Comparison of ENCODE assay signal across 2 cellular contexts in the genomic region with DNA sequence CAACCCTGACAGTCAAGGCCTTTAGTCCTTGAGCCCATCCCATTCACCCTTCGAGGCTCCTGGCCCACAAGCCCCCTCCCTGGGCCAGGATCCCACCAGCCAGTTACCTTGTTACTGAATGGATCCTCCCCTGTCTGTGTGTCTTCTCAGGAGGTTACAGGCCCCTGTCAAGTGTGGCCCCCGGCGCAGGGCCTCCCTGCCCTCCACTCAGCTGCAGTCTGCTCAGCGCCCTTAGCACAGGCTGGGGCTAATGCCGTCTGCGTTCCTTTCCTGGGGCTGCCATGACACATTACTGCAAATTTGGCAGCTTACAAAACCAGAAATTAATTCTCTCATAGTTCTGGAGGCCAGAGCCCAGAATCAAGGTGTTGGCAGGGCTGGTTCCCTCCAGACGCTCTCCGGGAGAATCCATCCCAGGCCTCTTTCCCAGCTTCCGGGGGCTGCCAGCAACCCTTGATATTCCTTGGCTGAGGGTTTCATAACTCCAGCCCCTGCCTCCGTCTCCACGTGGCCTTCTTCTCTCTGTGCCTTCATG.
TF ChIP-seq lines count a peak whose summit lies in the region.

No MANE protein-coding gene starts in this region.

TF ChIP-seq in GM23338, 12 proteins besides CTCF, POLR2A, EP300 and RAD21:
- TF ChIP-seq EZH2phosphoT487 (IDR thresholded peaks at IDR 0.05; ENCODE audit: unreplicated experiment): no peak
- TF ChIP-seq EZH2 (IDR thresholded peaks at IDR 0.05; ENCODE audit: low read depth, unreplicated experiment): no peak
- no peak for TF ChIP-seq ZNF331 (CRISPR knock-in tag; IDR thresholded peaks at IDR 0.05; ENCODE audit: low read depth)
- no peak for TF ChIP-seq NANOG (IDR thresholded peaks at IDR 0.05; ENCODE audit: borderline replicate concordance)
- no peak for TF ChIP-seq STAT1 (IDR thresholded peaks at IDR 0.05; ENCODE audit: unreplicated experiment)
- TF ChIP-seq REST (IDR thresholded peaks at IDR 0.05; ENCODE audit: unreplicated experiment): no peak
- TF ChIP-seq, protein P1, sequence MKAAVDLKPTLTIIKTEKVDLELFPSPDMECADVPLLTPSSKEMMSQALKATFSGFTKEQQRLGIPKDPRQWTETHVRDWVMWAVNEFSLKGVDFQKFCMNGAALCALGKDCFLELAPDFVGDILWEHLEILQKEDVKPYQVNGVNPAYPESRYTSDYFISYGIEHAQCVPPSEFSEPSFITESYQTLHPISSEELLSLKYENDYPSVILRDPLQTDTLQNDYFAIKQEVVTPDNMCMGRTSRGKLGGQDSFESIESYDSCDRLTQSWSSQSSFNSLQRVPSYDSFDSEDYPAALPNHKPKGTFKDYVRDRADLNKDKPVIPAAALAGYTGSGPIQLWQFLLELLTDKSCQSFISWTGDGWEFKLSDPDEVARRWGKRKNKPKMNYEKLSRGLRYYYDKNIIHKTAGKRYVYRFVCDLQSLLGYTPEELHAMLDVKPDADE (IDR thresholded peaks at IDR 0.05): no peak
- TF ChIP-seq CREB1 (CRISPR knock-in tag; IDR thresholded peaks at IDR 0.05; ENCODE audit: low read depth): no peak
- TF ChIP-seq JUNB (IDR thresholded peaks at IDR 0.05; ENCODE audit: unreplicated experiment): no peak
- no peak for TF ChIP-seq ZNF114 (CRISPR knock-in tag; IDR thresholded peaks at IDR 0.05)
- no peak for TF ChIP-seq POLR2AphosphoS5 (IDR thresholded peaks at IDR 0.05; ENCODE audit: low read depth)
TF ChIP-seq in GM23338: peak in this region for 0.

TF ChIP-seq in K562, 482 proteins besides CTCF, POLR2A, EP300 and RAD21:
- no peak for TF ChIP-seq CC2D1A (IDR thresholded peaks at IDR 0.05)
TF ChIP-seq in K562: peak in this region for 0.
